In the genomic region with DNA sequence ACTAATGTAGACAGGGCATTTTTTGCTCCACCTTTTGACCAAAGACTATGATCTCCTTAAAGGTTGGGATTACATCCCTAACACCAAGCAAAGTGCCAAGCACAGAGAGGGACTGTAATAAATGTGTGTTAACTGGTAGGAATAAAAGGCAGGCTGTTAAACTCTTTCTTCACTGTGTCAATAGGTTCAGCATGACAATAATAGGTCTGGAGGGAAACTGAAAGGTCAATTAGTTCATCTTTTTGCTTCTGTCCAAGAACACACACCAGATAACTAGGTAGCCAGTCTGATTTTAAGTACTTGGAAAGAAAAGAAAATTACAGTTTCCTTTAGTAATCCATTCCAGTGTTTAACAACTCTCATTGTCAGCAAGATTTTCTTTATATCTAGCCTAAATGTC, we compare ENCODE assay signal across 18 cellular contexts.
A peak's percentile ranks its signal among the peaks of the same experiment; 100 is the strongest.
DNase-seq lines count a peak whose midpoint lies in the region; ATAC-seq, FAIRE-seq and TF ChIP-seq lines count a peak whose summit lies in the region.
"Had no signal": no experiment of that assay in that cellular context is flagged by ENCODE, and none has a peak within 500 bp of the region (broad histone marks: within the 10 kb centered on the region; RNA-seq: fewer than 3 reads in every experiment).

No MANE protein-coding gene starts in this region.

- no peaks in the 10 kb centered on the region for H3K27me3 ChIP-seq in GM12878 (replicated peaks in 1 of 2; ENCODE audit: control insufficient read depth in 2 of 2, insufficient read depth in 2 of 2, low read length in 1 of 2)

- TF ChIP-seq CTCF in GM12865 (IDR thresholded peaks at IDR 0.05; ENCODE audit: insufficient read depth, low read depth, low read length, missing control alignments) (no peak), GM12878 (IDR thresholded peaks at IDR 0.05 in 2 of 3, conservative IDR thresholded peaks at IDR 0.05 in 1 of 3; ENCODE audit: control insufficient read depth in 2 of 3, extremely low read depth in 1 of 3, insufficient read depth in 1 of 3, low read depth in 3 of 3, low read length in 3 of 3) (no peak)

- TF ChIP-seq POLR2A in GM12878 (IDR thresholded peaks at IDR 0.05; ENCODE audit: low read depth, low read length), result no peak

- peak overlapping the region; percentile 64 for H2AFZ ChIP-seq in GM12878 (ENCODE audit: control insufficient read depth, low read depth, low read length)

- ATAC-seq in GM19351 (IDR thresholded peaks at IDR 0.05; ENCODE audit: unreplicated experiment) (peak; percentile 65), HG02885 (IDR thresholded peaks at IDR 0.05; ENCODE audit: poor library complexity, unreplicated experiment) (peak; percentile 47), GM12878 (peak; percentile 52; the same call in 2 of the 3 replicates), left cardiac atrium (no peak)
- ATAC-seq: Panc1 had no signal

- no peaks in the 10 kb centered on the region for H3K36me3 ChIP-seq in GM12878 (ENCODE audit: control insufficient read depth in 2 of 2, insufficient read depth in 2 of 2, low read length in 1 of 2)

- H3K4me3 ChIP-seq in GM12865 (ENCODE audit: low read depth, low read length), result no peak overlapping the region
- no peak overlapping the region for H3K4me3 ChIP-seq in GM12878

- no peak overlapping the region for H3K27ac ChIP-seq in GM12878 (ENCODE audit: control insufficient read depth, insufficient read depth)

- peak; percentile 21 for DNase-seq in GM12865 (ENCODE audit: low read depth)
- DNase-seq in GM12878 (ENCODE audit: low read depth, low spot score), result no peak
- no peak for DNase-seq in left cardiac atrium
- DNase-seq in DMS79 (lab: John Stamatoyannopoulos, UW), result no peak
- no peak for DNase-seq in T-helper 1 cell
- DNase-seq in activated CD8-positive, alpha-beta memory T cell treated with anti-CD3 and anti-CD28 coated beads, Interleukin-2, amount 50 U/mL, for 4 hours, result no peak
- DNase-seq: GDM1, Kasumi-1, NCI-H1417 treated with DMSO at 0.1 percent for 48 hours, NCI-H1930, NCI-H226, NCI-H510A treated with DMSO at 0.1 percent for 48 hours, NCI-H748 treated with DMSO at 0.1 percent for 48 hours, SIG-M5, SK-N-SH had no signal

- POLR2A ChIA-PET in GM12878 (lab: Charles Lee), result no interaction called here

- no peak for TF ChIP-seq RAD21 in GM12878 (IDR thresholded peaks at IDR 0.05; ENCODE audit: insufficient read depth, low read depth, low read length)

- no peak overlapping the region for H3K9ac ChIP-seq in GM12878 (ENCODE audit: control insufficient read depth, insufficient read depth, low read length)
- H3K9ac ChIP-seq: SK-N-SH had no signal

- no peak for TF ChIP-seq EP300 in GM12878 (IDR thresholded peaks at IDR 0.05; ENCODE audit: borderline replicate concordance in 1 of 2, control insufficient read depth in 1 of 2, low read depth in 2 of 2, low read length in 2 of 2)

- RAD21 ChIA-PET in GM12878 (lab: Charles Lee; ENCODE audit: unreplicated experiment), result no interaction called here

- no peaks in the 10 kb centered on the region for H3K79me2 ChIP-seq in GM12878 (ENCODE audit: control insufficient read depth, insufficient read depth, low read length)

- no TSS peak for BruUV-seq in GM12878 (replicated peaks; lab: Mats Ljungman, UMichigan)

- H4K20me1 ChIP-seq in GM12878 (ENCODE audit: control insufficient read depth, insufficient read depth), result no peaks in the 10 kb centered on the region

- intact Hi-C loops in GM12878 (cut with micrococcal nuclease; ENCODE audit: unreplicated experiment), result no loop called here
- intact Hi-C loops in left cardiac atrium (cut with DNase I), result no loop called here

- no peak overlapping the region for H3K4me2 ChIP-seq in GM12878 (ENCODE audit: control insufficient read depth, insufficient read depth)
- H3K4me2 ChIP-seq: SK-N-SH had no signal

- no peaks in the 10 kb centered on the region; the same call in 1 of the 3 replicates for H3K9me3 ChIP-seq in GM12878 (replicated peaks; ENCODE audit: control insufficient read depth, insufficient read depth, low read length)
- H3K9me3 ChIP-seq: SK-N-SH had no signal

- in situ Hi-C loops in GM12878 (cut with MboI), result no loop called here

- FAIRE-seq in GM12878 (lab: Jason Lieb, UNC), result no peak

- 0 out of 2 replicates have a peak, but pooled peaks cover 4% of the 10 kb centered on the region for H3K4me1 ChIP-seq in GM12878 (ENCODE audit: control insufficient read depth, insufficient read depth, low read length)

- CTCF ChIA-PET in GM12878 (lab: Yijun Ruan, JAX), result interaction anchor here (0.5 to 1.2 kb wide), 2 partner anchors 9 to 659 kb away, joined by 3 read pairs; no protein-coding TSS in a partner anchor

- SMC1A ChIA-PET in GM12878 (lab: Charles Lee; ENCODE audit: uncharacterized antibody, unreplicated experiment), result interaction anchor here (1.6 kb wide), 1 partner anchor 9 kb away, joined by 6 read pairs; no protein-coding TSS in a partner anchor

TF ChIP-seq in GM12878, 131 proteins besides CTCF, POLR2A, EP300 and RAD21:
- TF ChIP-seq NR2C1 (IDR thresholded peaks at IDR 0.05) (no peak), NR2F1 (conservative IDR thresholded peaks at IDR 0.05) (peak; percentile 46; the same call in 1 of the 2 replicates)

Comparison
In these comparisons a context has a peak if more than half of its experiments do, and no peak if none do; other contexts are left out.
1. ATAC-seq: peak in GM19351 (single experiment), HG02885 (single experiment) and GM12878 (single experiment); none in left cardiac atrium (0 of 2).